9 cellular contexts compared by ENCODE assay signal in genomic region chrX:22300130-22300529, GRCh38. TPM values are rescaled to one million over a fixed set of nuclear protein-coding genes. Genes with fewer than 3 reads are reported as not detected.
DNase-seq lines count a peak whose midpoint lies in the region; ATAC-seq, FAIRE-seq and TF ChIP-seq lines count a peak whose summit lies in the region.
"Had no signal": no experiment of that assay in that cellular context is flagged by ENCODE, and none has a peak within 500 bp of the region (broad histone marks: within the 10 kb centered on the region; RNA-seq: fewer than 3 reads in every experiment).

No MANE protein-coding gene starts in this region.

- BruUV-seq in endothelial cell of umbilical vein (replicated peaks; lab: Mats Ljungman, UMichigan) (no TSS peak), Caco-2 (replicated peaks; lab: Mats Ljungman, UMichigan) (no TSS peak)

- dilution Hi-C loops in endothelial cell of umbilical vein (cut with MboI; ENCODE audit: extremely low pct_ligation_motif_present, low sequenced_read_pairs): no loop called here

- H3K9ac ChIP-seq in endothelial cell of umbilical vein (replicated peaks; ENCODE audit: extremely low read depth, insufficient read depth, low read length): no peak overlapping the region

- no peaks in the 10 kb centered on the region for H3K27me3 Mint-ChIP-seq in CD4-positive, alpha-beta T cell
- peaks cover 3% of the 10 kb centered on the region for H3K27me3 Mint-ChIP-seq in Caco-2 (ENCODE audit: insufficient read depth, unreplicated experiment)

- H3K9me1 ChIP-seq in endothelial cell of umbilical vein (replicated peaks; ENCODE audit: control insufficient read depth, extremely low read depth, insufficient read depth, low read length): no peaks in the 10 kb centered on the region

- H3K27me3 ChIP-seq in endothelial cell of umbilical vein (ENCODE audit: control insufficient read depth in 2 of 2, insufficient read depth in 2 of 2, low read length in 2 of 2) (no peaks in the 10 kb centered on the region), Caco-2 (replicated peaks; ENCODE audit: control insufficient read depth, insufficient read depth, low read length) (no peaks in the 10 kb centered on the region)
- H3K27me3 ChIP-seq in CD4-positive, alpha-beta T cell (ENCODE audit: control insufficient read depth, insufficient read depth, low read length): peaks cover 4% of the 10 kb centered on the region

- H3K4me3 ChIP-seq in endothelial cell of umbilical vein (replicated peaks in 1 of 3; ENCODE audit: insufficient read depth in 1 of 3, low read depth in 1 of 3, low read length in 3 of 3) (no peak overlapping the region), retinal pigment epithelial cell (ENCODE audit: low read length) (no peak overlapping the region), Caco-2 (ENCODE audit: low read depth, low read length) (no peak overlapping the region)

- no peaks in the 10 kb centered on the region for H3K9me3 Mint-ChIP-seq in CD4-positive, alpha-beta T cell
- H3K9me3 Mint-ChIP-seq in Caco-2 (ENCODE audit: unreplicated experiment): no peaks in the 10 kb centered on the region

- no peaks in the 10 kb centered on the region for H3K9me3 ChIP-seq in endothelial cell of umbilical vein (replicated peaks; ENCODE audit: control insufficient read depth, insufficient read depth, low read length)
- no peaks in the 10 kb centered on the region for H3K9me3 ChIP-seq in CD4-positive, alpha-beta T cell (ENCODE audit: control insufficient read depth, low read length)
- no peaks in the 10 kb centered on the region for H3K9me3 ChIP-seq in Caco-2

- TF ChIP-seq POLR2A in endothelial cell of umbilical vein (IDR thresholded peaks at IDR 0.05; ENCODE audit: low read depth, low read length): no peak

- no peak overlapping the region for H3K27ac Mint-ChIP-seq in CD4-positive, alpha-beta T cell
- H3K27ac Mint-ChIP-seq in Caco-2 (ENCODE audit: unreplicated experiment): no peak overlapping the region

- H3K4me1 ChIP-seq in endothelial cell of umbilical vein (ENCODE audit: control insufficient read depth, extremely low read depth, insufficient read depth, low read length) (no peaks in the 10 kb centered on the region), Caco-2 (no peaks in the 10 kb centered on the region)

- H3K4me3 Mint-ChIP-seq in CD4-positive, alpha-beta T cell: no peak overlapping the region
- H3K4me3 Mint-ChIP-seq in Caco-2 (ENCODE audit: unreplicated experiment): no peak overlapping the region

- H3K79me2 ChIP-seq in endothelial cell of umbilical vein (ENCODE audit: control insufficient read depth, insufficient read depth, low read length): no peaks in the 10 kb centered on the region

- peak; percentile 89 for ATAC-seq in HG02885 (IDR thresholded peaks at IDR 0.05; ENCODE audit: poor library complexity, unreplicated experiment)
- no peak for ATAC-seq in CD4-positive, alpha-beta T cell (ENCODE audit: poor library complexity)

- POLR2A ChIA-PET in endothelial cell of umbilical vein (lab: Charles Lee): no interaction called here
- POLR2A ChIA-PET in GM10248 (lab: Yijun Ruan, JAX): no interaction called here
- POLR2A ChIA-PET in CD4-positive, alpha-beta T cell (lab: Charles Lee): no interaction called here
- POLR2A ChIA-PET in Caco-2 (lab: Charles Lee): no interaction called here

- H3K36me3 ChIP-seq in endothelial cell of umbilical vein (ENCODE audit: control insufficient read depth in 2 of 2, extremely low read depth in 1 of 2, insufficient read depth in 2 of 2, low read length in 2 of 2) (no peaks in the 10 kb centered on the region), Caco-2 (ENCODE audit: control insufficient read depth, insufficient read depth, low read length) (no peaks in the 10 kb centered on the region)

- intact Hi-C loops in endothelial cell of umbilical vein (cut with micrococcal nuclease): no loop called here
- intact Hi-C loops in CD4-positive, alpha-beta T cell (cut with DNase I, micrococcal nuclease): no loop called here
- intact Hi-C loops in Caco-2 (cut with micrococcal nuclease; ENCODE audit: unreplicated experiment): no loop called here

- CTCF ChIA-PET in endothelial cell of umbilical vein (lab: Charles Lee): interaction anchor here (1.2 kb wide), 1 partner anchor 165 kb away, joined by 3 read pairs; no protein-coding TSS in a partner anchor
- CTCF ChIA-PET in GM10248 (lab: Yijun Ruan, JAX): no interaction called here
- CTCF ChIA-PET in CD4-positive, alpha-beta T cell (lab: Charles Lee): no interaction called here
- CTCF ChIA-PET in Caco-2 (lab: Charles Lee): no interaction called here

- peak; percentile 46 for DNase-seq in Daoy (ENCODE audit: low read depth)
- DNase-seq in NCI-H345 treated with DMSO at 0.1 percent for 48 hours (lab: John Stamatoyannopoulos, UW; ENCODE audit: unreplicated experiment): peak; percentile 48
- DNase-seq in endothelial cell of umbilical vein (ENCODE audit: low read depth, low spot score): peak; percentile 44
- peak; percentile 58 for DNase-seq in retinal pigment epithelial cell (ENCODE audit: low read depth)
- DNase-seq in GM10248 (ENCODE audit: extremely low spot score): no peak
- DNase-seq in CD4-positive, alpha-beta T cell: no peak
- no peak for DNase-seq in Caco-2

- no peak overlapping the region for H2AFZ ChIP-seq in endothelial cell of umbilical vein (ENCODE audit: low read depth, low read length)

- peak overlapping the region; percentile 31 for H3K4me2 ChIP-seq in endothelial cell of umbilical vein (ENCODE audit: insufficient read depth, low read length)

- FAIRE-seq in endothelial cell of umbilical vein (lab: Jason Lieb, UNC): peak; percentile 78
- FAIRE-seq: colon had no signal

- no peaks in the 10 kb centered on the region for H3K4me1 Mint-ChIP-seq in CD4-positive, alpha-beta T cell (ENCODE audit: low read depth)
- H3K4me1 Mint-ChIP-seq in Caco-2 (ENCODE audit: low read depth, unreplicated experiment): no peaks in the 10 kb centered on the region

- no peak overlapping the region for H3K27ac ChIP-seq in endothelial cell of umbilical vein (ENCODE audit: insufficient read depth, low read depth, low read length)
- H3K27ac ChIP-seq in CD4-positive, alpha-beta T cell (ENCODE audit: low read depth, low read length): no peak overlapping the region

- H4K20me1 ChIP-seq in endothelial cell of umbilical vein (replicated peaks; ENCODE audit: control insufficient read depth, extremely low read depth, insufficient read depth, low read length): no peaks in the 10 kb centered on the region

- H3K36me3 Mint-ChIP-seq in CD4-positive, alpha-beta T cell (ENCODE audit: low read depth): no peaks in the 10 kb centered on the region
- H3K36me3 Mint-ChIP-seq in Caco-2 (ENCODE audit: insufficient read depth, unreplicated experiment): no peaks in the 10 kb centered on the region

- no peak for TF ChIP-seq CTCF in endothelial cell of umbilical vein (IDR thresholded peaks at IDR 0.05; ENCODE audit: extremely low read depth in 1 of 2, insufficient read depth in 1 of 2, low read depth in 1 of 2, low read length in 2 of 2)
- no peak for TF ChIP-seq CTCF in retinal pigment epithelial cell (conservative IDR thresholded peaks at IDR 0.05; ENCODE audit: low read depth, low read length)
- no peak for TF ChIP-seq CTCF in GM10248 (IDR thresholded peaks at IDR 0.05; ENCODE audit: control extremely low read depth, extremely low read depth, low read depth, missing control alignments)
- no peak for TF ChIP-seq CTCF in CD4-positive, alpha-beta T cell (IDR thresholded peaks at IDR 0.05)
- no peak for TF ChIP-seq CTCF in Caco-2 (IDR thresholded peaks at IDR 0.05; ENCODE audit: insufficient read depth in 1 of 2, low read depth in 1 of 2, low read length in 1 of 2, severe bottlenecking in 1 of 2, unreplicated experiment in 1 of 2)

TF ChIP-seq in endothelial cell of umbilical vein, 7 proteins besides CTCF, POLR2A, EP300 and RAD21:
- TF ChIP-seq JUN (IDR thresholded peaks at IDR 0.05; ENCODE audit: borderline replicate concordance, insufficient read depth, insufficient read length, low read depth): peak; percentile 16
- TF ChIP-seq FOS (IDR thresholded peaks at IDR 0.05; ENCODE audit: borderline replicate concordance, insufficient read depth, low read length): peak; percentile 49
- no peak for TF ChIP-seq POLR2AphosphoS5 (IDR thresholded peaks at IDR 0.05; ENCODE audit: insufficient read depth, low read depth, low read length)
- no peak for TF ChIP-seq EZH2 (IDR thresholded peaks at IDR 0.05; ENCODE audit: borderline replicate concordance, low read depth, low read length, severe bottlenecking)

RNA-seq across cellular contexts. Expression of gene CBLL2, which starts 27.4 kb away (rescaled TPM):
- total RNA-seq in Daoy (2014; rRNA removed; shearing (Covaris generic)): not detected in 2 replicates
- total RNA-seq in endothelial cell of umbilical vein: not detected in 2 replicates
- polyA plus RNA-seq in endothelial cell of umbilical vein: not detected in 2 replicates
- not detected in 2 replicates for polyA plus RNA-seq in endothelial cell of umbilical vein (2011; cell fraction: cytosol; rRNA removed)
- polyA plus RNA-seq in endothelial cell of umbilical vein (2011; cell fraction: nucleus; rRNA removed): not detected in 2 replicates
- polyA plus RNA-seq in endothelial cell of umbilical vein (2012): not detected in 2 replicates
- polyA minus RNA-seq in endothelial cell of umbilical vein: not detected in 2 replicates
- polyA minus RNA-seq in endothelial cell of umbilical vein (2011; cell fraction: cytosol; rRNA and poly(A)+ RNA removed): not detected
- polyA minus RNA-seq in endothelial cell of umbilical vein (2011; cell fraction: nucleus; rRNA and poly(A)+ RNA removed): not detected in 2 replicates
- not detected for total RNA-seq in CD4-positive, alpha-beta T cell
- total RNA-seq in Caco-2 (2022): not detected in 2 replicates

Comparison
In these comparisons a context has a peak if more than half of its experiments do, and no peak if none do; other contexts are left out.
1. DNase-seq: peak in Daoy (single experiment), NCI-H345 treated with DMSO at 0.1 percent for 48 hours (single experiment), endothelial cell of umbilical vein (single experiment) and retinal pigment epithelial cell (single experiment); none in GM10248 (single experiment), CD4-positive, alpha-beta T cell (0 of 10) and Caco-2 (0 of 2).